1 cellular context compared by ENCODE assay signal in the genomic region with DNA sequence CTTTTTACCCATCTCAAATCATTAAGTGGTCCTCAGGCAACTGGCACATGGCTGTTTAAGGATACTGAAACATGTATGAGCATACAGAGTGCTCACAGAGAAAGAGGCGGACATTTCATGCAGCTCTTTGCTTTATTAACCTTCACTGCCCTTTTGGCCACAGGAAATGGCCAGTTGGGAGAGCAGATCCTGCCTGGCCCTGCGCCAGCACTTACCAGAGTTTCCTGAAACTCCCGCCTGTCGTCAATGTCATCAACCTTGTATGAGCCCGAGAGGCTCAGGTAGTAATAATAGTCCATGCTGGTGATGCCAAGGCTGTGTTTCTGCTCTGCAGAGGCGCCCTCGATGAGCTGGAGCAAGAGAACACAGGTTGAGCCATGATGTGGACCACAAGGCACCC.
TF ChIP-seq lines count a peak whose summit lies in the region.

No MANE protein-coding gene starts in this region.

TF ChIP-seq in HepG2, 621 proteins besides CTCF, POLR2A, EP300 and RAD21 (continued from another document):
- TF ChIP-seq, protein P1, sequence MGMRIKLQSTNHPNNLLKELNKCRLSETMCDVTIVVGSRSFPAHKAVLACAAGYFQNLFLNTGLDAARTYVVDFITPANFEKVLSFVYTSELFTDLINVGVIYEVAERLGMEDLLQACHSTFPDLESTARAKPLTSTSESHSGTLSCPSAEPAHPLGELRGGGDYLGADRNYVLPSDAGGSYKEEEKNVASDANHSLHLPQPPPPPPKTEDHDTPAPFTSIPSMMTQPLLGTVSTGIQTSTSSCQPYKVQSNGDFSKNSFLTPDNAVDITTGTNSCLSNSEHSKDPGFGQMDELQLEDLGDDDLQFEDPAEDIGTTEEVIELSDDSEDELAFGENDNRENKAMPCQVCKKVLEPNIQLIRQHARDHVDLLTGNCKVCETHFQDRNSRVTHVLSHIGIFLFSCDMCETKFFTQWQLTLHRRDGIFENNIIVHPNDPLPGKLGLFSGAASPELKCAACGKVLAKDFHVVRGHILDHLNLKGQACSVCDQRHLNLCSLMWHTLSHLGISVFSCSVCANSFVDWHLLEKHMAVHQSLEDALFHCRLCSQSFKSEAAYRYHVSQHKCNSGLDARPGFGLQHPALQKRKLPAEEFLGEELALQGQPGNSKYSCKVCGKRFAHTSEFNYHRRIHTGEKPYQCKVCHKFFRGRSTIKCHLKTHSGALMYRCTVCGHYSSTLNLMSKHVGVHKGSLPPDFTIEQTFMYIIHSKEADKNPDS (CRISPR knock-in tag; IDR thresholded peaks at IDR 0.05), result no peak
- TF ChIP-seq ARID3A (IDR thresholded peaks at IDR 0.05; ENCODE audit: low read depth, low read length), result no peak
- no peak for TF ChIP-seq REXO4 (CRISPR knock-in tag; IDR thresholded peaks at IDR 0.05; ENCODE audit: borderline replicate concordance)
- no peak for TF ChIP-seq ZNF138 (CRISPR knock-in tag; IDR thresholded peaks at IDR 0.05; ENCODE audit: low read depth)
- no peak for TF ChIP-seq KLF13 (CRISPR knock-in tag; IDR thresholded peaks at IDR 0.05)
- TF ChIP-seq ZNF280D (CRISPR knock-in tag; IDR thresholded peaks at IDR 0.05), result no peak
- TF ChIP-seq ZNF775 (CRISPR knock-in tag; IDR thresholded peaks at IDR 0.05; ENCODE audit: borderline replicate concordance), result no peak
- TF ChIP-seq, protein P2, sequence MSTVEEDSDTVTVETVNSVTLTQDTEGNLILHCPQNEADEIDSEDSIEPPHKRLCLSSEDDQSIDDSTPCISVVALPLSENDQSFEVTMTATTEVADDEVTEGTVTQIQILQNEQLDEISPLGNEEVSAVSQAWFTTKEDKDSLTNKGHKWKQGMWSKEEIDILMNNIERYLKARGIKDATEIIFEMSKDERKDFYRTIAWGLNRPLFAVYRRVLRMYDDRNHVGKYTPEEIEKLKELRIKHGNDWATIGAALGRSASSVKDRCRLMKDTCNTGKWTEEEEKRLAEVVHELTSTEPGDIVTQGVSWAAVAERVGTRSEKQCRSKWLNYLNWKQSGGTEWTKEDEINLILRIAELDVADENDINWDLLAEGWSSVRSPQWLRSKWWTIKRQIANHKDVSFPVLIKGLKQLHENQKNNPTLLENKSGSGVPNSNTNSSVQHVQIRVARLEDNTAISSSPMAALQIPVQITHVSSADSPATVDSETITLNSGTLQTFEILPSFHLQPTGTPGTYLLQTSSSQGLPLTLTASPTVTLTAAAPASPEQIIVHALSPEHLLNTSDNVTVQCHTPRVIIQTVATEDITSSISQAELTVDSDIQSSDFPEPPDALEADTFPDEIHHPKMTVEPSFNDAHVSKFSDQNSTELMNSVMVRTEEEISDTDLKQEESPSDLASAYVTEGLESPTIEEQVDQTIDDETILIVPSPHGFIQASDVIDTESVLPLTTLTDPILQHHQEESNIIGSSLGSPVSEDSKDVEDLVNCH (CRISPR knock-in tag; IDR thresholded peaks at IDR 0.05), result no peak
- no peak for TF ChIP-seq ELF4 (CRISPR knock-in tag; IDR thresholded peaks at IDR 0.05; ENCODE audit: borderline replicate concordance)
- no peak for TF ChIP-seq ZNF75D (CRISPR knock-in tag; IDR thresholded peaks at IDR 0.05; ENCODE audit: borderline replicate concordance)
- no peak for TF ChIP-seq MED1 (CRISPR knock-in tag; IDR thresholded peaks at IDR 0.05)
- TF ChIP-seq, protein P3, sequence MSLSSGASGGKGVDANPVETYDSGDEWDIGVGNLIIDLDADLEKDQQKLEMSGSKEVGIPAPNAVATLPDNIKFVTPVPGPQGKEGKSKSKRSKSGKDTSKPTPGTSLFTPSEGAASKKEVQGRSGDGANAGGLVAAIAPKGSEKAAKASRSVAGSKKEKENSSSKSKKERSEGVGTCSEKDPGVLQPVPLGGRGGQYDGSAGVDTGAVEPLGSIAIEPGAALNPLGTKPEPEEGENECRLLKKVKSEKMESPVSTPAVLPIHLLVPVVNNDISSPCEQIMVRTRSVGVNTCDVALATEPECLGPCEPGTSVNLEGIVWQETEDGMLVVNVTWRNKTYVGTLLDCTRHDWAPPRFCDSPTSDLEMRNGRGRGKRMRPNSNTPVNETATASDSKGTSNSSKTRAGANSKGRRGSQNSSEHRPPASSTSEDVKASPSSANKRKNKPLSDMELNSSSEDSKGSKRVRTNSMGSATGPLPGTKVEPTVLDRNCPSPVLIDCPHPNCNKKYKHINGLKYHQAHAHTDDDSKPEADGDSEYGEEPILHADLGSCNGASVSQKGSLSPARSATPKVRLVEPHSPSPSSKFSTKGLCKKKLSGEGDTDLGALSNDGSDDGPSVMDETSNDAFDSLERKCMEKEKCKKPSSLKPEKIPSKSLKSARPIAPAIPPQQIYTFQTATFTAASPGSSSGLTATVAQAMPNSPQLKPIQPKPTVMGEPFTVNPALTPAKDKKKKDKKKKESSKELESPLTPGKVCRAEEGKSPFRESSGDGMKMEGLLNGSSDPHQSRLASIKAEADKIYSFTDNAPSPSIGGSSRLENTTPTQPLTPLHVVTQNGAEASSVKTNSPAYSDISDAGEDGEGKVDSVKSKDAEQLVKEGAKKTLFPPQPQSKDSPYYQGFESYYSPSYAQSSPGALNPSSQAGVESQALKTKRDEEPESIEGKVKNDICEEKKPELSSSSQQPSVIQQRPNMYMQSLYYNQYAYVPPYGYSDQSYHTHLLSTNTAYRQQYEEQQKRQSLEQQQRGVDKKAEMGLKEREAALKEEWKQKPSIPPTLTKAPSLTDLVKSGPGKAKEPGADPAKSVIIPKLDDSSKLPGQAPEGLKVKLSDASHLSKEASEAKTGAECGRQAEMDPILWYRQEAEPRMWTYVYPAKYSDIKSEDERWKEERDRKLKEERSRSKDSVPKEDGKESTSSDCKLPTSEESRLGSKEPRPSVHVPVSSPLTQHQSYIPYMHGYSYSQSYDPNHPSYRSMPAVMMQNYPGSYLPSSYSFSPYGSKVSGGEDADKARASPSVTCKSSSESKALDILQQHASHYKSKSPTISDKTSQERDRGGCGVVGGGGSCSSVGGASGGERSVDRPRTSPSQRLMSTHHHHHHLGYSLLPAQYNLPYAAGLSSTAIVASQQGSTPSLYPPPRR (CRISPR knock-in tag; IDR thresholded peaks at IDR 0.05; ENCODE audit: borderline replicate concordance), result no peak
- TF ChIP-seq ZNF274 (CRISPR knock-in tag; IDR thresholded peaks at IDR 0.05), result no peak
- TF ChIP-seq DDIT3 (CRISPR knock-in tag; IDR thresholded peaks at IDR 0.05), result no peak
- TF ChIP-seq THYN1 (CRISPR knock-in tag; IDR thresholded peaks at IDR 0.05; ENCODE audit: borderline replicate concordance, low read depth), result no peak
TF ChIP-seq in HepG2: peak in this region for 0.
